28 cellular contexts compared by ENCODE assay signal in the genomic region with DNA sequence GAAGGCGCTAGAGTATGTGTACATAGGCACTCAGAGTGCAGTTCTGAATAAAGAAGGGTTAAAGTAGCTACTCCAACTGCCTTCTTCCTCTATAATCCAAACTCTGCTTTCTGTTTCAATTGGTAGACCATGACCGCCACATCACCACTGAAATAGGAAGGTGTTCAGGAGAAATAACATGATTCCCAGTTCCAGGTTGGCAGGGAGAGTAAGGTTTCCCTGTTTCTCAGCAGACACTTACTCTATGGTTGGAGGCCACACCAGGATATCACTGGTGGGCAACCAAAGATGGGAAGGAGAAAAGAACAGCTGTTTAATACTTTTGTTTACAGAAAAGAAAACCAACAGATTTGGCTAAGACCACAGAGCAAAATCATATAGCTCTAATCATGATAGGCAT. TPM values are rescaled to one million over a fixed set of nuclear protein-coding genes. Genes with fewer than 3 reads are reported as not detected.
DNase-seq lines count a peak whose midpoint lies in the region; ATAC-seq, FAIRE-seq and TF ChIP-seq lines count a peak whose summit lies in the region.
"Had no signal": no experiment of that assay in that cellular context is flagged by ENCODE, and none has a peak within 500 bp of the region (broad histone marks: within the 10 kb centered on the region; RNA-seq: fewer than 3 reads in every experiment).

No MANE protein-coding gene starts in this region.

- H3K4me1 Mint-ChIP-seq in WTC11: peaks cover 71% of the 10 kb centered on the region
- no peaks in the 10 kb centered on the region for H3K4me1 Mint-ChIP-seq in osteocyte (ENCODE audit: unreplicated experiment)
- H3K4me1 Mint-ChIP-seq: activated CD4-positive, alpha-beta T cell treated with anti-CD3 and anti-CD28 coated beads, Interleukin-2, amount 10 ng/mL, durations not matched to agents 7 days and 5 days; CD4-positive, CD25-positive, alpha-beta regulatory T cell had no signal

- peak overlapping the region in 1 of 2 donors; percentile 46 for H3K27ac ChIP-seq in small intestine (ENCODE audit: low read depth in 1 of 2, low read length in 1 of 2)
- no peak overlapping the region for H3K27ac ChIP-seq in stomach
- H3K27ac ChIP-seq: pancreas, uterus had no signal

- FAIRE-seq in GM12891 (lab: Jason Lieb, UNC) (no peak), small intestine (lab: Jason Lieb, UNC) (no peak)
- FAIRE-seq: pancreas had no signal

- H3K36me3 ChIP-seq in small intestine (ENCODE audit: control insufficient read depth in 2 of 2, insufficient read depth in 2 of 2, low read length in 2 of 2): no peaks in the 10 kb centered on the region
- H3K36me3 ChIP-seq in stomach: no peaks in the 10 kb centered on the region
- H3K36me3 ChIP-seq: pancreas, uterus had no signal

- H3K9me3 ChIP-seq in small intestine (ENCODE audit: control insufficient read depth, low read depth) (no peaks in the 10 kb centered on the region), stomach (no peaks in the 10 kb centered on the region)
- H3K9me3 ChIP-seq: pancreas, uterus had no signal

- H3K9me3 Mint-ChIP-seq in WTC11: no peaks in the 10 kb centered on the region
- H3K9me3 Mint-ChIP-seq in osteocyte (ENCODE audit: unreplicated experiment): no peaks in the 10 kb centered on the region
- H3K9me3 Mint-ChIP-seq: activated CD4-positive, alpha-beta T cell treated with anti-CD3 and anti-CD28 coated beads, Interleukin-2, amount 10 ng/mL, durations not matched to agents 7 days and 5 days; CD4-positive, CD25-positive, alpha-beta regulatory T cell; IgD-negative memory B cell; memory B cell; naive B cell; stimulated activated naive B cell treated with anti-CD40 and anti-IgM and Interleukin-4, amounts not matched to agents 10 μg/mL and 1 μg/mL and 100 μg/mL, for 72 hours; T-helper 2 cell treated with Interferon-gamma antibody and Interleukin-4, amounts not matched to agents 5 μg/mL and 100 μg/mL, for 36 hours had no signal

- DNase-seq in GM12891 (ENCODE audit: insufficient read length, low spot score): no peak
- no peak for DNase-seq in WTC11 (ENCODE audit: low spot score)
- peak; percentile 49 for DNase-seq in small intestine
- DNase-seq in stomach: no peak
- no peak for DNase-seq in osteocyte (ENCODE audit: extremely low spot score, unreplicated experiment)
- no peak for DNase-seq in NCI-H1105 (lab: John Stamatoyannopoulos, UW)
- DNase-seq: activated CD4-positive, alpha-beta T cell treated with anti-CD3 and anti-CD28 coated beads, Interleukin-2, amount 10 ng/mL, durations not matched to agents 7 days and 5 days; activated naive CD4-positive, alpha-beta T cell; activated T-cell treated with anti-CD3 and anti-CD28 coated beads, Interleukin-2, amount 50 U/mL, for 48 hours; CD4-positive, CD25-positive, alpha-beta regulatory T cell; DMS 273 treated with DMSO at 0.1 percent for 48 hours; effector CD8-positive, alpha-beta T cell; foreskin fibroblast; left cardiac atrium; naive B cell; NCI-H146; NCI-H526 treated with DMSO at 0.1 percent for 48 hours; pancreas; right cardiac atrium; RPMI8226; stimulated activated CD4-positive, alpha-beta T cell treated with anti-CD3 and anti-CD28 coated beads, Interleukin-4, amount 100 ng/mL, for 24 hours; stimulated activated naive B cell treated with anti-CD40 and anti-IgM and Interleukin-4, amounts not matched to agents 10 μg/mL and 1 μg/mL and 100 μg/mL, for 72 hours; uterus had no signal

- H3K4me3 Mint-ChIP-seq in WTC11 (no peak overlapping the region), osteocyte (ENCODE audit: unreplicated experiment) (no peak overlapping the region)
- H3K4me3 Mint-ChIP-seq: activated CD4-positive, alpha-beta T cell treated with anti-CD3 and anti-CD28 coated beads, Interleukin-2, amount 10 ng/mL, durations not matched to agents 7 days and 5 days; CD4-positive, CD25-positive, alpha-beta regulatory T cell; memory B cell; naive B cell; stimulated activated naive B cell treated with anti-CD40 and anti-IgM and Interleukin-4, amounts not matched to agents 10 μg/mL and 1 μg/mL and 100 μg/mL, for 72 hours; T-helper 2 cell treated with Interferon-gamma antibody and Interleukin-4, amounts not matched to agents 5 μg/mL and 100 μg/mL, for 36 hours had no signal

- H3K27me3 Mint-ChIP-seq in WTC11 (ENCODE audit: low read depth): no peaks in the 10 kb centered on the region
- peaks cover 51% of the 10 kb centered on the region for H3K27me3 Mint-ChIP-seq in osteocyte (ENCODE audit: unreplicated experiment)
- H3K27me3 Mint-ChIP-seq: memory B cell, naive B cell had no signal

- TF ChIP-seq CTCF in WTC11 (IDR thresholded peaks at IDR 0.05) (no peak), stomach (IDR thresholded peaks at IDR 0.05) (no peak), osteocyte (IDR thresholded peaks at IDR 0.05) (no peak)

- CTCF ChIA-PET in WTC11 (lab: Charles Lee): interaction anchor here (0.5 kb wide), 1 partner anchor 63 kb away, joined by 3 read pairs; no protein-coding TSS in a partner anchor

- 31 to 55% (median 41%) methylated on average over 2 of the region's 2 CpGs for WGBS in small intestine, 3 donors
- WGBS in stomach, 5 donors: 83 to 92% (median 90%) methylated on average over 2 of the region's 2 CpGs

- peak; percentile 37 for ATAC-seq in HG02973 (IDR thresholded peaks at IDR 0.05; ENCODE audit: unreplicated experiment)
- ATAC-seq in WTC11: no peak
- ATAC-seq: left cardiac atrium; right cardiac atrium; SK-N-SH treated with all-trans-retinoic acid at 6 μM for 48 hours; stimulated activated naive B cell treated with anti-CD40 and anti-IgM and Interleukin-4, amounts not matched to agents 10 μg/mL and 1 μg/mL and 100 μg/mL, for 72 hours had no signal

- TF ChIP-seq POLR2A in GM12891 (IDR thresholded peaks at IDR 0.05; ENCODE audit: low read depth, low read length) (no peak), stomach (IDR thresholded peaks at IDR 0.05) (no peak)

- H3K4me1 ChIP-seq in small intestine (ENCODE audit: control insufficient read depth in 2 of 2, insufficient read depth in 1 of 2, low read depth in 1 of 2, low read length in 1 of 2) (peaks cover 4 to 7% of the 10 kb centered on the region in 2 donors), stomach (peaks cover 0 to 23% (median 11%) of the 10 kb centered on the region in 4 donors)
- H3K4me1 ChIP-seq: uterus had no signal

- H3K27me3 ChIP-seq in small intestine (ENCODE audit: control insufficient read depth in 2 of 2, insufficient read depth in 2 of 2, low read length in 2 of 2) (no peaks in the 10 kb centered on the region), stomach (no peaks in the 10 kb centered on the region)
- H3K27me3 ChIP-seq: pancreas, uterus had no signal

- no peak for TF ChIP-seq EP300 in stomach (IDR thresholded peaks at IDR 0.05)

- POLR2A ChIA-PET in WTC11 (lab: Charles Lee): no interaction called here

- H3K27ac Mint-ChIP-seq in WTC11 (peak overlapping the region; percentile 87), osteocyte (ENCODE audit: unreplicated experiment) (no peak overlapping the region)
- H3K27ac Mint-ChIP-seq: activated CD4-positive, alpha-beta T cell treated with anti-CD3 and anti-CD28 coated beads, Interleukin-2, amount 10 ng/mL, durations not matched to agents 7 days and 5 days; CD4-positive, CD25-positive, alpha-beta regulatory T cell; IgD-negative memory B cell; memory B cell; stimulated activated naive B cell treated with anti-CD40 and anti-IgM and Interleukin-4, amounts not matched to agents 10 μg/mL and 1 μg/mL and 100 μg/mL, for 72 hours; T-helper 2 cell treated with Interferon-gamma antibody and Interleukin-4, amounts not matched to agents 5 μg/mL and 100 μg/mL, for 36 hours had no signal

- no peaks in the 10 kb centered on the region for H3K36me3 Mint-ChIP-seq in WTC11
- H3K36me3 Mint-ChIP-seq in osteocyte (ENCODE audit: unreplicated experiment): no peaks in the 10 kb centered on the region
- H3K36me3 Mint-ChIP-seq: CD4-positive, CD25-positive, alpha-beta regulatory T cell; IgD-negative memory B cell; memory B cell; naive B cell; stimulated activated naive B cell treated with anti-CD40 and anti-IgM and Interleukin-4, amounts not matched to agents 10 μg/mL and 1 μg/mL and 100 μg/mL, for 72 hours had no signal

- intact Hi-C loops in stomach (cut with DNase I; ENCODE audit: low total_unique reads): no loop called here

- H3K4me3 ChIP-seq in small intestine (ENCODE audit: low read depth in 1 of 2, low read length in 2 of 2) (no peak overlapping the region), stomach (no peak overlapping the region)
- H3K4me3 ChIP-seq: pancreas, uterus had no signal

TF ChIP-seq in GM12891, 5 proteins besides CTCF, POLR2A, EP300 and RAD21:
- TF ChIP-seq SPI1 (IDR thresholded peaks at IDR 0.05; ENCODE audit: low read depth, low read length): 0 out of 2 replicates have a peak, but pooled peaks have one; percentile 1
- TF ChIP-seq PAX5 (IDR thresholded peaks at IDR 0.05; ENCODE audit: insufficient read depth, low read length, severe bottlenecking): no peak

TF ChIP-seq in WTC11, 78 proteins besides CTCF, POLR2A, EP300 and RAD21 (continues in another document):
- no peak for TF ChIP-seq CREM (CRISPR knock-in tag; IDR thresholded peaks at IDR 0.05)
- no peak for TF ChIP-seq ZSCAN18 (CRISPR knock-in tag; IDR thresholded peaks at IDR 0.05)
- TF ChIP-seq JUN (CRISPR knock-in tag; IDR thresholded peaks at IDR 0.05): no peak
- no peak for TF ChIP-seq ERG (CRISPR knock-in tag; IDR thresholded peaks at IDR 0.05)
- no peak for TF ChIP-seq NR1H2 (CRISPR knock-in tag; IDR thresholded peaks at IDR 0.05)

RNA-seq across cellular contexts. Expression of gene PAK1, which starts 37.9 kb away (rescaled TPM):
- 74.0 TPM for polyA plus RNA-seq in GM12891 (2012; ENCODE audit: low read depth, missing spikeins)
- total RNA-seq in WTC11 (2021): 160 to 191 TPM (median 166 TPM) in 3 replicates
- 10 to 100 TPM; 35.0 to 60.0 (median 50.3) TPM for polyA plus RNA-seq in small intestine
- total RNA-seq in stomach: 10 to 100 TPM; 31.2 to 89.5 (median 70.4) TPM
- polyA plus RNA-seq in stomach: 10 to 100 TPM; 16.7 to 44.0 (median 18.8) TPM
- 17.4 and 20.9 TPM in 2 replicates for total RNA-seq in osteocyte
